In genomic region chr9:27176971-27177370, GRCh38 we compare ENCODE assay signal across 27 cellular contexts.
"Had no signal": no experiment of that assay in that cellular context is flagged by ENCODE, and none has a peak within 500 bp of the region (broad histone marks: within the 10 kb centered on the region; RNA-seq: fewer than 3 reads in every experiment).

No MANE protein-coding gene starts in this region.

- H3K4me1 ChIP-seq: lower lobe of right lung, prostate gland, upper lobe of right lung had no signal

- H3K27me3 ChIP-seq: dorsolateral prefrontal cortex, right atrium auricular region, suprapubic skin, transverse colon, upper lobe of right lung, vagina had no signal

- ATAC-seq: esophagus mucosa; left ventricle myocardium superior; lower lobe of right lung; naive thymus-derived CD8-positive, alpha-beta T cell; sciatic nerve; stimulated activated naive CD8-positive, alpha-beta T cell treated with anti-CD3 and anti-CD28 coated beads, Interleukin-15, amount 100 ng/mL, for 72 hours; upper lobe of right lung had no signal

- H3K4me3 ChIP-seq: dorsolateral prefrontal cortex, lower lobe of right lung, prostate gland, right atrium auricular region, smooth muscle cell, suprapubic skin, transverse colon, upper lobe of right lung, vagina had no signal

- DNase-seq: cortex of kidney; dorsolateral prefrontal cortex; effector CD4-positive, alpha-beta T cell; head of caudate nucleus; left ventricle myocardium superior; lower lobe of right lung; naive thymus-derived CD8-positive, alpha-beta T cell; nephron progenitor cell; nucleus accumbens; stimulated activated CD4-positive, alpha-beta T cell treated with anti-CD3 and anti-CD28 coated beads, Interleukin-12 subunit alpha, Interleukin-12 subunit beta, amount 100 ng/mL, for 4 hours; stimulated activated CD4-positive, alpha-beta T cell treated with anti-CD3 and anti-CD28 coated beads, Interleukin-1b, Interleukin-23, amount 100 ng/mL, for 48 hours; stimulated activated CD4-positive, alpha-beta T cell treated with anti-CD3 and anti-CD28 coated beads, Interleukin-4, amount 100 ng/mL, for 1 hour; stimulated activated CD8-positive, alpha-beta memory T cell treated with anti-CD3 and anti-CD28 coated beads, Interleukin-4, amount 100 ng/mL, for 48 hours; stimulated activated naive CD4-positive, alpha-beta T cell; stimulated activated naive CD8-positive, alpha-beta T cell treated with anti-CD3 and anti-CD28 coated beads, Interleukin-15, amount 100 ng/mL, for 72 hours; transverse colon; upper lobe of right lung had no signal

- H3K4me2 ChIP-seq: smooth muscle cell had no signal

- H3K9me3 ChIP-seq: lower lobe of right lung, prostate gland, suprapubic skin, upper lobe of right lung, vagina had no signal

- H3K36me3 ChIP-seq: lower lobe of right lung, prostate gland, right atrium auricular region, suprapubic skin, transverse colon, upper lobe of right lung, vagina had no signal

- H3K27ac Mint-ChIP-seq: naive thymus-derived CD8-positive, alpha-beta T cell; nephron progenitor cell; stimulated activated naive CD8-positive, alpha-beta T cell treated with anti-CD3 and anti-CD28 coated beads, Interleukin-15, amount 100 ng/mL, for 72 hours had no signal

- FAIRE-seq: frontal cortex, keratinocyte had no signal

- H3K27ac ChIP-seq: dorsolateral prefrontal cortex, epithelial cell of prostate, lower lobe of right lung, prostate gland, right atrium auricular region, suprapubic skin, transverse colon, upper lobe of right lung, vagina had no signal

- H3K4me3 Mint-ChIP-seq: naive thymus-derived CD8-positive, alpha-beta T cell; nephron progenitor cell; stimulated activated naive CD8-positive, alpha-beta T cell treated with anti-CD3 and anti-CD28 coated beads, Interleukin-15, amount 100 ng/mL, for 72 hours had no signal

- H3K4me1 Mint-ChIP-seq: naive thymus-derived CD8-positive, alpha-beta T cell; nephron progenitor cell; stimulated activated naive CD8-positive, alpha-beta T cell treated with anti-CD3 and anti-CD28 coated beads, Interleukin-15, amount 100 ng/mL, for 72 hours had no signal
